In genomic region chr9:14251146-14252071, GRCh38 we compare ENCODE assay signal across 8 cellular contexts.
DNase-seq lines count a peak whose midpoint lies in the region; ATAC-seq and TF ChIP-seq lines count a peak whose summit lies in the region.

No MANE protein-coding gene starts in this region.

- H3K9me3 ChIP-seq in right lobe of liver = no peaks in the 10 kb centered on the region

- POLR2A ChIA-PET in GM10248 (lab: Yijun Ruan, JAX) = no interaction called here

- peak; percentile 93 to 95 (median 93) for ATAC-seq in right lobe of liver
- ATAC-seq in GM21447 (IDR thresholded peaks at IDR 0.05; ENCODE audit: unreplicated experiment) = no peak
- ATAC-seq in HG02763 (IDR thresholded peaks at IDR 0.05; ENCODE audit: unreplicated experiment) = no peak

- TF ChIP-seq CTCF in choroid plexus epithelial cell (conservative IDR thresholded peaks at IDR 0.05; ENCODE audit: low read depth, low read length) (no peak), right lobe of liver (IDR thresholded peaks at IDR 0.05) (no peak), GM10248 (IDR thresholded peaks at IDR 0.05; ENCODE audit: control extremely low read depth, extremely low read depth, low read depth, missing control alignments) (no peak)

- CTCF ChIA-PET in GM10248 (lab: Yijun Ruan, JAX) = no interaction called here

- H3K36me3 ChIP-seq in right lobe of liver = no peaks in the 10 kb centered on the region

- intact Hi-C loops in right lobe of liver (cut with DNase I) = no loop called here

- peaks cover 0 to 23% (median 10%) of the 10 kb centered on the region in 4 donors for H3K4me1 ChIP-seq in right lobe of liver

- 14% methylated on average over 9 of the region's 10 CpGs for WGBS in right lobe of liver (ENCODE audit: insufficient coverage, low coverage, low lambda C conversion rate, missing lambda C conversion rate)

- no peaks in the 10 kb centered on the region for H3K27me3 ChIP-seq in right lobe of liver

- DNase-seq in COLO668 (lab: John Stamatoyannopoulos, UW; ENCODE audit: unreplicated experiment) (peak; percentile 51), NCI-H2107 (lab: John Stamatoyannopoulos, UW) (peak; percentile 26), choroid plexus epithelial cell (ENCODE audit: low read depth) (peak; percentile 84), right lobe of liver (peak; percentile 84 to 94 (median 87)), ureter (ENCODE audit: low spot score) (peak; percentile 88), GM10248 (ENCODE audit: extremely low spot score) (no peak)

- no peak for TF ChIP-seq POLR2A in right lobe of liver (IDR thresholded peaks at IDR 0.05)

- peak overlapping the region; percentile 67 to 95 (median 73) for H3K27ac ChIP-seq in right lobe of liver

- H3K4me3 ChIP-seq in choroid plexus epithelial cell (ENCODE audit: low read depth, low read length) (peak overlapping the region; percentile 15), right lobe of liver (peak overlapping the region in 2 of 3 donors; percentile 8 to 18)

Comparison
In these comparisons a context has a peak if more than half of its experiments do, and no peak if none do; other contexts are left out.
1. ATAC-seq: peak in right lobe of liver (4 of 4); none in GM21447 (single experiment) and HG02763 (single experiment).